In the genomic region with DNA sequence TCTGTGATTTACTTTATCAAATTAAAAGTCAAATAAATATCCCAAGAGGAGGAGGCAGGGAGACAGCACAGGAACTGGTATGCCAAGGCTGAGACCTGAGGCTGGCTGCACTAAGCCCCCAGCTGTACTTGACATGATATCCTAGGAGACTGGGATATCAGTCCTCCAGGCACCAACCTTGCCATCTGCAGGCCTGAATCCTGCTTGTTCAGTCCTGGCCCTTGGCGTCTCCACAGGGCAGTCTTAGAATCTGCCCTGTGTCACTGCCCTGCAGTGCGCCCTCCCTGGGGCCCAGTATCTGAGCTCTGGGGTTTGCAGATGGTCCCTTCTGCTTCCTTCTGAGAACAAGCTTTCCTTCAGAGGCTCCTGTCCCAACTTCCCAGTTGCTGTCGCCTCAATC, we compare ENCODE assay signal across 25 cellular contexts.
DNase-seq lines count a peak whose midpoint lies in the region; ATAC-seq, FAIRE-seq and TF ChIP-seq lines count a peak whose summit lies in the region.
"Had no signal": no experiment of that assay in that cellular context is flagged by ENCODE, and none has a peak within 500 bp of the region (broad histone marks: within the 10 kb centered on the region; RNA-seq: fewer than 3 reads in every experiment).

No MANE protein-coding gene starts in this region.

- CTCF ChIA-PET in K562 (lab: Yijun Ruan, JAX; ENCODE audit: low intra/inter-chr PET ratio) (no interaction called here), GM10248 (lab: Yijun Ruan, JAX) (interaction anchor here (1.0 kb wide), 1 partner anchor 20 kb away, joined by 3 read pairs; no protein-coding TSS in a partner anchor)

- no TSS peak for BruUV-seq in K562 (replicated peaks; lab: Mats Ljungman, UMichigan)

- TF ChIP-seq RAD21 in K562 (CRISPR knock-in tag; conservative IDR thresholded peaks at IDR 0.05 in 1 of 2, IDR thresholded peaks at IDR 0.05 in 1 of 2): no peak

- no peak for TF ChIP-seq CTCF in HFFc6 (IDR thresholded peaks at IDR 0.05)
- no peak for TF ChIP-seq CTCF in K562 (IDR thresholded peaks at IDR 0.05 in 2 of 3, conservative IDR thresholded peaks at IDR 0.05 in 1 of 3; ENCODE audit: insufficient read depth in 2 of 3, low read depth in 1 of 3, low read length in 3 of 3)
- TF ChIP-seq CTCF in progenitor cell of endocrine pancreas (IDR thresholded peaks at IDR 0.05; ENCODE audit: unreplicated experiment): no peak
- TF ChIP-seq CTCF in GM10248 (IDR thresholded peaks at IDR 0.05; ENCODE audit: control extremely low read depth, extremely low read depth, low read depth, missing control alignments): no peak

- H4K20me1 ChIP-seq in K562 (replicated peaks; ENCODE audit: control insufficient read depth, insufficient read depth, low read length): no peaks in the 10 kb centered on the region

- H3K4me1 Mint-ChIP-seq in HFFc6 (ENCODE audit: low read depth): peaks cover 47% of the 10 kb centered on the region
- peaks cover 36% of the 10 kb centered on the region for H3K4me1 Mint-ChIP-seq in progenitor cell of endocrine pancreas (ENCODE audit: low read depth)
- H3K4me1 Mint-ChIP-seq in naive thymus-derived CD8-positive, alpha-beta T cell: no peaks in the 10 kb centered on the region
- H3K4me1 Mint-ChIP-seq: CD4-positive, alpha-beta memory T cell had no signal

- peaks cover 12 to 23% of the 10 kb centered on the region in 2 experiments for H3K4me1 ChIP-seq in K562 (replicated peaks in 1 of 2; ENCODE audit: control insufficient read depth in 2 of 2, insufficient read depth in 2 of 2, low read length in 2 of 2)
- H3K4me1 ChIP-seq: A549 had no signal

- H3K27ac Mint-ChIP-seq in HFFc6: peak overlapping the region; percentile 48; the same call in 1 of the 2 replicates
- H3K27ac Mint-ChIP-seq in progenitor cell of endocrine pancreas: peak overlapping the region; percentile 43
- no peak overlapping the region for H3K27ac Mint-ChIP-seq in naive thymus-derived CD8-positive, alpha-beta T cell
- H3K27ac Mint-ChIP-seq: CD4-positive, alpha-beta memory T cell had no signal

- no peaks in the 10 kb centered on the region for H3K27me3 ChIP-seq in K562 (ENCODE audit: control insufficient read depth in 2 of 2, insufficient read depth in 2 of 2, low read length in 2 of 2)
- H3K27me3 ChIP-seq: SJCRH30 had no signal

- no peak overlapping the region for H2AFZ ChIP-seq in K562 (ENCODE audit: low read depth, low read length)
- H2AFZ ChIP-seq: PC-9 had no signal

- H3K4me3 Mint-ChIP-seq in HFFc6 (no peak overlapping the region), progenitor cell of endocrine pancreas (ENCODE audit: low read depth) (no peak overlapping the region)
- H3K4me3 Mint-ChIP-seq in naive thymus-derived CD8-positive, alpha-beta T cell: no peak overlapping the region
- H3K4me3 Mint-ChIP-seq: CD4-positive, alpha-beta memory T cell had no signal

- no peaks in the 10 kb centered on the region for H3K9me1 ChIP-seq in K562 (ENCODE audit: control insufficient read depth, insufficient read depth, low read length)

- TF ChIP-seq POLR2A in K562 (conservative IDR thresholded peaks at IDR 0.05): no peak

- no peak for FAIRE-seq in K562 (lab: Jason Lieb, UNC)
- FAIRE-seq: G401.6, GM12878, H54 had no signal

- intact Hi-C loops in K562 (cut with micrococcal nuclease): no loop called here

- peaks cover 68% of the 10 kb centered on the region for H3K36me3 Mint-ChIP-seq in HFFc6 (ENCODE audit: low read depth)
- H3K36me3 Mint-ChIP-seq in progenitor cell of endocrine pancreas (ENCODE audit: insufficient read depth): peaks cover 2% of the 10 kb centered on the region
- no peaks in the 10 kb centered on the region for H3K36me3 Mint-ChIP-seq in naive thymus-derived CD8-positive, alpha-beta T cell
- H3K36me3 Mint-ChIP-seq: CD4-positive, alpha-beta memory T cell had no signal

- H3K9me3 ChIP-seq in K562 (replicated peaks; ENCODE audit: control insufficient read depth, insufficient read depth, low read depth, low read length): no peaks in the 10 kb centered on the region
- H3K9me3 ChIP-seq: A549, SJCRH30 had no signal

- peaks cover 2% of the 10 kb centered on the region; the same call in 1 of the 3 replicates for H3K36me3 ChIP-seq in K562 (ENCODE audit: control insufficient read depth, insufficient read depth, low read length)
- H3K36me3 ChIP-seq: SJCRH30 had no signal

- 89% methylated on average over 3 of the region's 3 CpGs for WGBS in K562 (ENCODE audit: insufficient coverage, low coverage, missing lambda C conversion rate)

- no peaks in the 10 kb centered on the region for H3K9me3 Mint-ChIP-seq in HFFc6
- no peaks in the 10 kb centered on the region for H3K9me3 Mint-ChIP-seq in progenitor cell of endocrine pancreas (ENCODE audit: low read depth)
- H3K9me3 Mint-ChIP-seq in naive thymus-derived CD8-positive, alpha-beta T cell: no peaks in the 10 kb centered on the region

- H3K79me2 ChIP-seq in K562 (ENCODE audit: control insufficient read depth, insufficient read depth, low read length): peaks cover 22% of the 10 kb centered on the region; the same call in 2 of the 3 replicates

- peak overlapping the region in 1 of 2 experiments; percentile 83; a peak in 2 of 4 replicates for H3K9ac ChIP-seq in K562 (ENCODE audit: insufficient read depth in 1 of 2, low read depth in 2 of 2, low read length in 2 of 2)
- H3K9ac ChIP-seq: KMS-11 had no signal

- peak; percentile 12; the same call in 1 of the 3 replicates for ATAC-seq in K562
- ATAC-seq in naive thymus-derived CD8-positive, alpha-beta T cell: no peak
- ATAC-seq: A549, GM12878, Right ventricle myocardium inferior had no signal

- H3K27me3 Mint-ChIP-seq in HFFc6 (ENCODE audit: insufficient read depth) (peaks cover under 1% of the 10 kb centered on the region), progenitor cell of endocrine pancreas (no peaks in the 10 kb centered on the region)
- H3K27me3 Mint-ChIP-seq in naive thymus-derived CD8-positive, alpha-beta T cell: peaks cover 4 to 34% (median 15%) of the 10 kb centered on the region in 5 donors

- H3K4me3 ChIP-seq in K562: no peak overlapping the region
- H3K4me3 ChIP-seq: A549, GM12878, PC-9, SJCRH30 had no signal

- no peak overlapping the region for H3K4me2 ChIP-seq in K562 (ENCODE audit: insufficient read depth, low read length)
- H3K4me2 ChIP-seq: A549, KMS-11, PC-9 had no signal

- in situ Hi-C loops in K562 (cut with MboI): no loop called here

- H3K27ac ChIP-seq in K562 (ENCODE audit: extremely low read depth, low read depth, low read length): peak overlapping the region; percentile 28; the same call in 1 of the 3 replicates
- H3K27ac ChIP-seq: A549, KMS-11, PC-9, SJCRH30 had no signal

- no peak for DNase-seq in HFFc6
- DNase-seq in K562 (ENCODE audit: extremely low read depth in 1 of 4, low spot score in 3 of 4): no peak
- peak; percentile 37 for DNase-seq in left kidney (ENCODE audit: low read depth, low spot score)
- no peak for DNase-seq in progenitor cell of endocrine pancreas (ENCODE audit: low spot score, unreplicated experiment)
- DNase-seq in GM10248 (ENCODE audit: extremely low spot score): no peak
- DNase-seq in DMS114 treated with DMSO at 0.1 percent for 48 hours (lab: John Stamatoyannopoulos, UW; ENCODE audit: unreplicated experiment): no peak
- DNase-seq in naive thymus-derived CD8-positive, alpha-beta T cell: no peak
- DNase-seq: AML-193; C1 segment of cervical spinal cord; CD4-positive, alpha-beta memory T cell; COR-L47; MM.1S; NCI-H2029; NCI-H446 treated with DMSO at 0.1 percent for 48 hours; NCI-H526; NCI-H82; NK-92 treated with Interleukin-12 subunit alpha and Interleukin-12 subunit beta, amount 100 ng/mL, for 24 hours; PC-9; SJCRH30 had no signal

- TF ChIP-seq EP300 in K562 (IDR thresholded peaks at IDR 0.05; ENCODE audit: low read length): no peak

- POLR2A ChIA-PET in K562 (lab: Yijun Ruan, JAX): interaction anchor here (0.7 kb wide), 1 partner anchor 18 kb away, joined by 3 read pairs; no protein-coding TSS in a partner anchor
- POLR2A ChIA-PET in GM10248 (lab: Yijun Ruan, JAX): no interaction called here
- POLR2A ChIA-PET in naive thymus-derived CD8-positive, alpha-beta T cell (lab: Charles Lee): no interaction called here

TF ChIP-seq in K562, 482 proteins besides CTCF, POLR2A, EP300 and RAD21:
- TF ChIP-seq NCOA1 (IDR thresholded peaks at IDR 0.05; ENCODE audit: low read depth) (no peak), FOXP1 (CRISPR knock-in tag; IDR thresholded peaks at IDR 0.05) (no peak), U2AF2 (optimal IDR thresholded peaks at IDR 0.05; ENCODE audit: low read depth, low read length) (no peak), HDAC8 (tag; IDR thresholded peaks at IDR 0.05) (no peak), ZNF707 (CRISPR knock-in tag; conservative IDR thresholded peaks at IDR 0.05) (no peak)
- TF ChIP-seq, protein P1, sequence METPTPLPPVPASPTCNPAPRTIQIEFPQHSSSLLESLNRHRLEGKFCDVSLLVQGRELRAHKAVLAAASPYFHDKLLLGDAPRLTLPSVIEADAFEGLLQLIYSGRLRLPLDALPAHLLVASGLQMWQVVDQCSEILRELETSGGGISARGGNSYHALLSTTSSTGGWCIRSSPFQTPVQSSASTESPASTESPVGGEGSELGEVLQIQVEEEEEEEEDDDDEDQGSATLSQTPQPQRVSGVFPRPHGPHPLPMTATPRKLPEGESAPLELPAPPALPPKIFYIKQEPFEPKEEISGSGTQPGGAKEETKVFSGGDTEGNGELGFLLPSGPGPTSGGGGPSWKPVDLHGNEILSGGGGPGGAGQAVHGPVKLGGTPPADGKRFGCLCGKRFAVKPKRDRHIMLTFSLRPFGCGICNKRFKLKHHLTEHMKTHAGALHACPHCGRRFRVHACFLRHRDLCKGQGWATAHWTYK (CRISPR knock-in tag; IDR thresholded peaks at IDR 0.05): no peak
TF ChIP-seq in K562: peak in this region for 0.

Comparison
In these comparisons a context has a peak if more than half of its experiments do, and no peak if none do; other contexts are left out.
1. H3K27ac Mint-ChIP-seq: peak in HFFc6 (single experiment) and progenitor cell of endocrine pancreas (single experiment); none in naive thymus-derived CD8-positive, alpha-beta T cell (0 of 10).